Comparison of ENCODE assay signal across 8 cellular contexts in the genomic region with DNA sequence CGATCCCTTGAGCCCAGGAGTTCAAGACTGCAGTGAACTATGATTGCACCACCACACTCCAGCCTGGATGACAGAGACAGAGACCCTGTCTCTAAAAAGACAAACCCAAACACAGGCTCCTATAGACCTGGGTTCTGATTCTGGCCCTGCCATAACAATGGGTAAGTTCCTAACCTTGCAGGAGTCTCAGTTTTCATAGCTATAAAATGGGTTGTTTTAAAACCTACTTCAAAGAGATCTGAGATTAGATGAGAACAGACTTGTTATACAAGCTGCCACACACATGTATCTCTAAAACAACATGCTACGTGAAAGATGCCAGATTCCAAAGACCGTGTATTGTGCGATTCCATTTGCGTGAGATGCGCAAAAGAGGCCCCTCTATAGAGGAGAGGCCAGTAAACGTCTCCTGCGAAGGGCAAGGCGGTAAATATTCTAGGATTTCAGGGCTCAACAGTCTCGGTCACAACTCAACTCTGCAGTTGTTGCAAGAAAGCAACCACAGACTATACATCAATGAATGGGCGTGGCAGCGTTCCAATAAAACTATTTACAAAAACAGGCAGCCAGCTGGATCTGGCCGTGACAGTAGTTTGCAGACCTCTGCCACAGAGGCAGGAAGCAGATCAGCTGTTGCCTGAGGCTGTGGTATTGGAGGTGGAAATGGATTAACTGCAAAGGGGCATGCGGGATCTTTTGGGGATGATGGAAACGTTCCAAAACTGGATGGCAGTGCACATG. TPM values are rescaled to one million over a fixed set of nuclear protein-coding genes. Genes with fewer than 3 reads are reported as not detected.
DNase-seq lines count a peak whose midpoint lies in the region; ATAC-seq and TF ChIP-seq lines count a peak whose summit lies in the region.

No MANE protein-coding gene starts in this region.

- H3K27ac Mint-ChIP-seq in type B pancreatic cell = peak overlapping the region; percentile 16

- H3K4me3 ChIP-seq in right atrium auricular region = no peak overlapping the region

- peaks cover 15% of the 10 kb centered on the region for H3K4me1 Mint-ChIP-seq in type B pancreatic cell (ENCODE audit: unreplicated experiment)

- H3K36me3 ChIP-seq in right atrium auricular region = peaks cover 16% of the 10 kb centered on the region

- TF ChIP-seq CTCF in right atrium auricular region (IDR thresholded peaks at IDR 0.05) (no peak), type B pancreatic cell (conservative IDR thresholded peaks at IDR 0.05) (no peak)

- H3K27ac ChIP-seq in right atrium auricular region = no peak overlapping the region

- peaks cover 0 to 53% of the 10 kb centered on the region in 2 donors for H3K4me1 ChIP-seq in right atrium auricular region

- intact Hi-C loops in left ventricle myocardium superior (cut with micrococcal nuclease) = no loop called here

- H3K9me3 Mint-ChIP-seq in type B pancreatic cell = no peaks in the 10 kb centered on the region

- H3K27me3 Mint-ChIP-seq in type B pancreatic cell = peaks cover 2% of the 10 kb centered on the region

- DNase-seq in left ventricle myocardium superior (no peak), right atrium auricular region (ENCODE audit: low spot score) (no peak), amniotic stem cell (lab: John Stamatoyannopoulos, UW) (peak; percentile 59), iris pigment epithelial cell (ENCODE audit: low read depth) (peak; percentile 95), type B pancreatic cell (ENCODE audit: extremely low spot score, unreplicated experiment) (no peak), NCI-H2227 (lab: John Stamatoyannopoulos, UW; ENCODE audit: unreplicated experiment) (no peak)

- H3K4me3 Mint-ChIP-seq in type B pancreatic cell = peak overlapping the region; percentile 73

- no peaks in the 10 kb centered on the region for H3K9me3 ChIP-seq in right atrium auricular region

- no peaks in the 10 kb centered on the region for H3K36me3 Mint-ChIP-seq in type B pancreatic cell

- ATAC-seq in left ventricle myocardium superior = peak; percentile 11
- no peak for ATAC-seq in GM21423 (IDR thresholded peaks at IDR 0.05; ENCODE audit: unreplicated experiment)
- no peak for ATAC-seq in GM18868 (IDR thresholded peaks at IDR 0.05; ENCODE audit: unreplicated experiment)

- no peaks in the 10 kb centered on the region for H3K27me3 ChIP-seq in right atrium auricular region

RNA-seq across cellular contexts. Expression of a gene that starts 5.9 kb away (rescaled TPM):
- total RNA-seq in left ventricle myocardium superior (10.1 TPM), right atrium auricular region (10 to 100 TPM; 10.3 TPM), type B pancreatic cell (ENCODE audit: low replicate concordance) (32.3 and 41.4 TPM in 2 replicates)

RNA-seq across cellular contexts. Expression of a gene that starts 15.2 kb away (rescaled TPM):
- total RNA-seq in left ventricle myocardium superior (83.9 TPM), right atrium auricular region (10 to 100 TPM; 47.6 to 50.5 TPM), type B pancreatic cell (ENCODE audit: low replicate concordance) (43.9 and 46.5 TPM in 2 replicates)

RNA-seq across cellular contexts. Expression of a gene that starts 38.9 kb away (rescaled TPM):
- total RNA-seq in left ventricle myocardium superior (4.3 TPM), right atrium auricular region (10 to 100 TPM; 17.9 to 39.0 TPM), type B pancreatic cell (ENCODE audit: low replicate concordance) (9.7 and 29.0 TPM in 2 replicates)

RNA-seq across cellular contexts. Expression of a gene that starts 59.4 kb away (rescaled TPM):
- 70.0 TPM for total RNA-seq in left ventricle myocardium superior
- total RNA-seq in right atrium auricular region = 10 to 100 TPM; 54.6 to 85.7 TPM
- 30.5 and 39.3 TPM in 2 replicates for total RNA-seq in type B pancreatic cell (ENCODE audit: low replicate concordance)

Comparison
In these comparisons a context has a peak if more than half of its experiments do, and no peak if none do; other contexts are left out.
1. DNase-seq: peak in amniotic stem cell (single experiment) and iris pigment epithelial cell (single experiment); none in left ventricle myocardium superior (single experiment), right atrium auricular region (single experiment), type B pancreatic cell (single experiment) and NCI-H2227 (single experiment).